ENCODE assay signal across 19 cellular contexts in genomic region chr12:117178301-117178700, GRCh38. TPM values are rescaled to one million over a fixed set of nuclear protein-coding genes. Genes with fewer than 3 reads are reported as not detected.
A peak's percentile ranks its signal among the peaks of the same experiment; 100 is the strongest.
DNase-seq lines count a peak whose midpoint lies in the region; ATAC-seq and TF ChIP-seq lines count a peak whose summit lies in the region.
"Had no signal": no experiment of that assay in that cellular context is flagged by ENCODE, and none has a peak within 500 bp of the region (broad histone marks: within the 10 kb centered on the region; RNA-seq: fewer than 3 reads in every experiment).

No MANE protein-coding gene starts in this region.

- H3K9me3 Mint-ChIP-seq in activated naive CD4-positive, alpha-beta T cell treated with anti-CD3 and anti-CD28 coated beads, Interleukin-2, amount 50 U/mL, for 72 hours, result no peaks in the 10 kb centered on the region
- H3K9me3 Mint-ChIP-seq in activated naive CD4-positive, alpha-beta T cell treated with anti-CD3 and anti-CD28 coated beads for 36 hours, result no peaks in the 10 kb centered on the region
- peaks cover 4% of the 10 kb centered on the region for H3K9me3 Mint-ChIP-seq in activated naive CD8-positive, alpha-beta T cell treated with anti-CD3 and anti-CD28 coated beads, Interleukin-2, amount 50 U/mL, for 24 hours
- H3K9me3 Mint-ChIP-seq in nephron progenitor cell, result peaks cover 25% of the 10 kb centered on the region
- no peaks in the 10 kb centered on the region for H3K9me3 Mint-ChIP-seq in MCF 10A (ENCODE audit: unreplicated experiment)

- no peak overlapping the region for H3K4me3 Mint-ChIP-seq in activated naive CD4-positive, alpha-beta T cell treated with anti-CD3 and anti-CD28 coated beads for 36 hours
- H3K4me3 Mint-ChIP-seq in activated naive CD8-positive, alpha-beta T cell treated with anti-CD3 and anti-CD28 coated beads, Interleukin-2, amount 50 U/mL, for 24 hours, result no peak overlapping the region
- H3K4me3 Mint-ChIP-seq in nephron progenitor cell (no peak overlapping the region), MCF 10A (ENCODE audit: unreplicated experiment) (no peak overlapping the region)
- H3K4me3 Mint-ChIP-seq: HFFc6 had no signal

- H3K27ac Mint-ChIP-seq in activated naive CD4-positive, alpha-beta T cell treated with anti-CD3 and anti-CD28 coated beads, Interleukin-2, amount 50 U/mL, for 72 hours, result peak overlapping the region; percentile 9 to 23
- H3K27ac Mint-ChIP-seq in activated naive CD4-positive, alpha-beta T cell treated with anti-CD3 and anti-CD28 coated beads for 36 hours, result no peak overlapping the region
- H3K27ac Mint-ChIP-seq in activated naive CD8-positive, alpha-beta T cell treated with anti-CD3 and anti-CD28 coated beads, Interleukin-2, amount 50 U/mL, for 24 hours, result peak overlapping the region; percentile 14
- peak overlapping the region; percentile 30 for H3K27ac Mint-ChIP-seq in nephron progenitor cell
- H3K27ac Mint-ChIP-seq in MCF 10A (ENCODE audit: low read depth, unreplicated experiment), result no peak overlapping the region
- H3K27ac Mint-ChIP-seq: HFFc6 had no signal

- no peak for DNase-seq in activated naive CD4-positive, alpha-beta T cell treated with anti-CD3 and anti-CD28 coated beads, Interleukin-2, amount 50 U/mL, for 72 hours (ENCODE audit: low spot score in 2 of 2)
- DNase-seq in activated naive CD4-positive, alpha-beta T cell treated with anti-CD3 and anti-CD28 coated beads for 36 hours, result no peak
- DNase-seq in activated naive CD8-positive, alpha-beta T cell treated with anti-CD3 and anti-CD28 coated beads, Interleukin-2, amount 50 U/mL, for 24 hours, result no peak
- no peak for DNase-seq in nephron progenitor cell
- no peak for DNase-seq in MCF 10A (ENCODE audit: unreplicated experiment)
- no peak for DNase-seq in Ammon's horn (ENCODE audit: low spot score)
- DNase-seq in foreskin melanocyte, result no peak
- DNase-seq: AML-193, GDM1, HFFc6, Karpas-422, NCI-H1417, NCI-H1694 treated with DMSO at 0.1 percent for 48 hours, NCI-H2081 treated with DMSO at 0.1 percent for 48 hours, NCI-H2171 treated with DMSO at 0.1 percent for 48 hours, NCI-H524 treated with DMSO at 0.1 percent for 48 hours, NCI-H82, OCI-M1 had no signal

- no peak for ATAC-seq in activated naive CD4-positive, alpha-beta T cell treated with anti-CD3 and anti-CD28 coated beads, Interleukin-2, amount 50 U/mL, for 72 hours
- no peak for ATAC-seq in activated naive CD8-positive, alpha-beta T cell treated with anti-CD3 and anti-CD28 coated beads, Interleukin-2, amount 50 U/mL, for 24 hours
- ATAC-seq: Right ventricle myocardium inferior had no signal

- no TSS peak for BruUV-seq in MCF 10A (replicated peaks; lab: Mats Ljungman, UMichigan)

- peaks cover 19 to 26% of the 10 kb centered on the region in 2 donors for H3K36me3 Mint-ChIP-seq in activated naive CD4-positive, alpha-beta T cell treated with anti-CD3 and anti-CD28 coated beads, Interleukin-2, amount 50 U/mL, for 72 hours
- peaks cover 58% of the 10 kb centered on the region for H3K36me3 Mint-ChIP-seq in activated naive CD4-positive, alpha-beta T cell treated with anti-CD3 and anti-CD28 coated beads for 36 hours (ENCODE audit: low read depth)
- H3K36me3 Mint-ChIP-seq in activated naive CD8-positive, alpha-beta T cell treated with anti-CD3 and anti-CD28 coated beads, Interleukin-2, amount 50 U/mL, for 24 hours (ENCODE audit: low read depth), result peaks cover 62% of the 10 kb centered on the region
- peaks cover 91% of the 10 kb centered on the region for H3K36me3 Mint-ChIP-seq in nephron progenitor cell (ENCODE audit: low read depth)
- H3K36me3 Mint-ChIP-seq in MCF 10A (ENCODE audit: insufficient read depth, unreplicated experiment), result peaks cover 91% of the 10 kb centered on the region

- CTCF ChIA-PET in activated naive CD4-positive, alpha-beta T cell treated with anti-CD3 and anti-CD28 coated beads for 36 hours (lab: Charles Lee), result no interaction called here
- CTCF ChIA-PET in MCF 10A (lab: Yijun Ruan, JAX), result no interaction called here

- no peaks in the 10 kb centered on the region for H3K27me3 Mint-ChIP-seq in activated naive CD4-positive, alpha-beta T cell treated with anti-CD3 and anti-CD28 coated beads for 36 hours (ENCODE audit: low read depth)
- H3K27me3 Mint-ChIP-seq in activated naive CD8-positive, alpha-beta T cell treated with anti-CD3 and anti-CD28 coated beads, Interleukin-2, amount 50 U/mL, for 24 hours, result no peaks in the 10 kb centered on the region
- H3K27me3 Mint-ChIP-seq in nephron progenitor cell (ENCODE audit: low read depth, poor library complexity), result peaks cover 4% of the 10 kb centered on the region
- no peaks in the 10 kb centered on the region for H3K27me3 Mint-ChIP-seq in MCF 10A (ENCODE audit: insufficient read depth, unreplicated experiment)

- peaks cover 19% of the 10 kb centered on the region for H3K4me1 Mint-ChIP-seq in activated naive CD4-positive, alpha-beta T cell treated with anti-CD3 and anti-CD28 coated beads for 36 hours (ENCODE audit: low read depth)
- no peaks in the 10 kb centered on the region for H3K4me1 Mint-ChIP-seq in activated naive CD8-positive, alpha-beta T cell treated with anti-CD3 and anti-CD28 coated beads, Interleukin-2, amount 50 U/mL, for 24 hours
- H3K4me1 Mint-ChIP-seq in nephron progenitor cell (peaks cover 8% of the 10 kb centered on the region), MCF 10A (ENCODE audit: insufficient read depth, unreplicated experiment) (no peaks in the 10 kb centered on the region)

- TF ChIP-seq CTCF in nephron progenitor cell (IDR thresholded peaks at IDR 0.05) (no peak), MCF 10A (IDR thresholded peaks at IDR 0.05; ENCODE audit: unreplicated experiment) (no peak)

- intact Hi-C loops in activated naive CD4-positive, alpha-beta T cell treated with anti-CD3 and anti-CD28 coated beads for 36 hours (cut with micrococcal nuclease), result no loop called here
- intact Hi-C loops in MCF 10A (cut with micrococcal nuclease), result no loop called here

- POLR2A ChIA-PET in MCF 10A (lab: Yijun Ruan, JAX), result no interaction called here

RNA-seq across cellular contexts. Expression of gene FBXO21, which starts 12.0 kb away (rescaled TPM):
- total RNA-seq in activated naive CD4-positive, alpha-beta T cell treated with anti-CD3 and anti-CD28 coated beads, Interleukin-2, amount 50 U/mL, for 72 hours, result 10 to 100 TPM; 26.0 to 28.3 TPM
- total RNA-seq in activated naive CD4-positive, alpha-beta T cell treated with anti-CD3 and anti-CD28 coated beads for 36 hours, result 10 to 100 TPM; 18.2 to 19.7 TPM
- 33.4 and 45.3 TPM in 2 replicates for total RNA-seq in MCF 10A (2022)

Comparison
In these comparisons a context has a peak if more than half of its experiments do, and no peak if none do; other contexts are left out.
1. H3K27ac Mint-ChIP-seq: peak in activated naive CD4-positive, alpha-beta T cell treated with anti-CD3 and anti-CD28 coated beads, Interleukin-2, amount 50 U/mL, for 72 hours (2 of 2), activated naive CD8-positive, alpha-beta T cell treated with anti-CD3 and anti-CD28 coated beads, Interleukin-2, amount 50 U/mL, for 24 hours (single experiment) and nephron progenitor cell (single experiment); none in activated naive CD4-positive, alpha-beta T cell treated with anti-CD3 and anti-CD28 coated beads for 36 hours (single experiment) and MCF 10A (single experiment).